In genomic region chr1:44036409-44037111, GRCh38 we compare ENCODE assay signal across 8 cellular contexts. TPM values are rescaled to one million over a fixed set of nuclear protein-coding genes. Genes with fewer than 3 reads are reported as not detected.
DNase-seq lines count a peak whose midpoint lies in the region; ATAC-seq, FAIRE-seq and TF ChIP-seq lines count a peak whose summit lies in the region.
"Had no signal": no experiment of that assay in that cellular context is flagged by ENCODE, and none has a peak within 500 bp of the region (broad histone marks: within the 10 kb centered on the region; RNA-seq: fewer than 3 reads in every experiment).

No MANE protein-coding gene starts in this region.

- H3K4me3 ChIP-seq in astrocyte of the cerebellum (ENCODE audit: low read depth, low read length) (no peak overlapping the region), small intestine (ENCODE audit: low read depth in 1 of 2, low read length in 2 of 2) (no peak overlapping the region)
- H3K4me3 ChIP-seq: ovary had no signal

- 4 to 14% (median 12%) methylated on average over 6 of the region's 6 CpGs for WGBS in small intestine, 3 donors

- no peak for FAIRE-seq in small intestine (lab: Jason Lieb, UNC)

- no peaks in the 10 kb centered on the region for H3K27me3 ChIP-seq in small intestine (ENCODE audit: control insufficient read depth in 2 of 2, insufficient read depth in 2 of 2, low read length in 2 of 2)
- H3K27me3 ChIP-seq: ovary had no signal

- peak overlapping the region in 1 of 2 donors; percentile 42 for H3K27ac ChIP-seq in small intestine (ENCODE audit: low read depth in 1 of 2, low read length in 1 of 2)
- H3K27ac ChIP-seq: ovary had no signal

- in situ Hi-C loops in astrocyte of the cerebellum (cut with HindIII; ENCODE audit: low sequenced_read_pairs): no loop called here

- peak; percentile 86 for TF ChIP-seq CTCF in GM12873 (IDR thresholded peaks at IDR 0.05; ENCODE audit: insufficient read depth, low read depth, low read length, missing control alignments)
- peak; percentile 83 for TF ChIP-seq CTCF in astrocyte of the cerebellum (IDR thresholded peaks at IDR 0.05; ENCODE audit: low read depth, low read length, missing control alignments)

- peak; percentile 30 for DNase-seq in NCI-H146 treated with DMSO at 0.1 percent for 48 hours (lab: John Stamatoyannopoulos, UW; ENCODE audit: unreplicated experiment)
- DNase-seq in T1000 (lab: John Stamatoyannopoulos, UW): peak; percentile 55
- peak; percentile 34 for DNase-seq in astrocyte of the cerebellum (ENCODE audit: low read depth)
- peak; percentile 51 to 53 for DNase-seq in hippocampal formation (lab: John Stamatoyannopoulos, UW)
- peak; percentile 76 for DNase-seq in small intestine

- H3K4me1 ChIP-seq in small intestine (ENCODE audit: control insufficient read depth in 2 of 2, insufficient read depth in 1 of 2, low read depth in 1 of 2, low read length in 1 of 2): peaks cover 0 to 5% of the 10 kb centered on the region in 2 donors

- H3K36me3 ChIP-seq in small intestine (ENCODE audit: control insufficient read depth in 2 of 2, insufficient read depth in 2 of 2, low read length in 2 of 2): no peaks in the 10 kb centered on the region
- H3K36me3 ChIP-seq: ovary had no signal

- no peak for ATAC-seq in HG03469 (IDR thresholded peaks at IDR 0.05; ENCODE audit: unreplicated experiment)

- no peaks in the 10 kb centered on the region for H3K9me3 ChIP-seq in small intestine (ENCODE audit: control insufficient read depth, low read depth)
- H3K9me3 ChIP-seq: ovary had no signal

RNA-seq across cellular contexts. Expression of gene SLC6A9, which starts 5.3 kb away (rescaled TPM):
- 10 to 100 TPM in 1 of 3 donors, 1 to 10 TPM in 1, under 1 TPM in 1; 0.81 to 15.7 (median 1.6) TPM for polyA plus RNA-seq in small intestine

RNA-seq across cellular contexts. Expression of gene CCDC24, which starts 45.2 kb away (rescaled TPM):
- polyA plus RNA-seq in small intestine: 10 to 100 TPM in 2 of 3 donors, 1 to 10 TPM in 1; 5.8 to 35.1 (median 20.4) TPM

RNA-seq across cellular contexts. Expression of gene B4GALT2, which starts 57.5 kb away (rescaled TPM):
- polyA plus RNA-seq in small intestine: 10 to 100 TPM in 2 of 3 donors, 1 to 10 TPM in 1; 8.9 to 31.8 (median 20.0) TPM
